ENCODE assay signal across 10 cellular contexts in genomic region chr4:68904786-68905185, GRCh38. TPM values are rescaled to one million over a fixed set of nuclear protein-coding genes. Genes with fewer than 3 reads are reported as not detected.
DNase-seq lines count a peak whose midpoint lies in the region; ATAC-seq, FAIRE-seq and TF ChIP-seq lines count a peak whose summit lies in the region.
"Had no signal": no experiment of that assay in that cellular context is flagged by ENCODE, and none has a peak within 500 bp of the region (broad histone marks: within the 10 kb centered on the region; RNA-seq: fewer than 3 reads in every experiment).

No MANE protein-coding gene starts in this region.

- H3K9me3 ChIP-seq in A549 (no peaks in the 10 kb centered on the region), aorta (ENCODE audit: control insufficient read depth, low read length) (peaks cover 1% of the 10 kb centered on the region)

- CTCF ChIA-PET in A549 (lab: Yijun Ruan, JAX) = no interaction called here

- WGBS in A549 (ENCODE audit: missing lambda C conversion rate) = 77% methylated on average over 6 of the region's 6 CpGs
- 71 to 77% methylated on average over 6 of the region's 6 CpGs for WGBS in aorta, 2 donors

- H3K27ac ChIP-seq in A549 = peak overlapping the region; percentile 48 to 86; a peak in 5 of 6 replicates
- no peak overlapping the region for H3K27ac ChIP-seq in foreskin keratinocyte
- H3K27ac ChIP-seq in aorta (ENCODE audit: low read depth in 1 of 2, low read length in 2 of 2) = no peak overlapping the region

- TF ChIP-seq EP300 in A549 (IDR thresholded peaks at IDR 0.05) = no peak

- H3K4me1 ChIP-seq in A549 (peaks cover 36% of the 10 kb centered on the region), foreskin keratinocyte (peaks cover 4% of the 10 kb centered on the region), aorta (ENCODE audit: control insufficient read depth in 1 of 2, insufficient read depth in 2 of 2, low read length in 2 of 2) (no peaks in the 10 kb centered on the region)

- DNase-seq in A549 (ENCODE audit: low read depth in 1 of 2, low spot score in 1 of 2) (no peak), NCI-H2029 treated with DMSO at 0.1 percent for 48 hours (lab: John Stamatoyannopoulos, UW) (peak; percentile 24), foreskin keratinocyte (peak in 1 of 2 donors; percentile 11), AG20443 (ENCODE audit: low spot score) (no peak), aorta (no peak), hepatic stellate cell (ENCODE audit: low spot score) (no peak), posterior cingulate gyrus (no peak)

- ATAC-seq in A549 (peak in 1 of 2 experiments; percentile 55; a peak in 2 of 6 replicates), GM19467 (IDR thresholded peaks at IDR 0.05; ENCODE audit: unreplicated experiment) (peak; percentile 73), foreskin keratinocyte (peak; percentile 42), aorta (ENCODE audit: low FRiP score) (no peak)

- no peak for FAIRE-seq in A549 (lab: Jason Lieb, UNC)

- no peak overlapping the region for H3K4me3 ChIP-seq in A549
- H3K4me3 ChIP-seq in aorta (ENCODE audit: low read length in 2 of 2) = no peak overlapping the region
- H3K4me3 ChIP-seq: lung had no signal

- no peaks in the 10 kb centered on the region for H3K27me3 ChIP-seq in foreskin keratinocyte
- H3K27me3 ChIP-seq in aorta (ENCODE audit: control insufficient read depth in 1 of 2, insufficient read depth in 2 of 2, low read length in 1 of 2) = no peaks in the 10 kb centered on the region

- POLR2A ChIA-PET in A549 (lab: Yijun Ruan, JAX) = no interaction called here

- TF ChIP-seq CTCF in A549 (IDR thresholded peaks at IDR 0.05) (no peak), foreskin keratinocyte (conservative IDR thresholded peaks at IDR 0.05) (peak; percentile 39)

- H3K4me2 ChIP-seq in A549 = no peak overlapping the region

- no peaks in the 10 kb centered on the region for H3K36me3 ChIP-seq in aorta (ENCODE audit: control insufficient read depth in 1 of 2, insufficient read depth in 2 of 2, low read length in 1 of 2)

- peak in 1 of 2 experiments; percentile 17; a peak in 1 of 5 replicates for TF ChIP-seq RAD21 in A549 (conservative IDR thresholded peaks at IDR 0.05 in 1 of 2, IDR thresholded peaks at IDR 0.05 in 1 of 2)

- no peak for TF ChIP-seq POLR2A in A549 (IDR thresholded peaks at IDR 0.05; ENCODE audit: low read length)

- intact Hi-C loops in aorta (cut with DNase I) = no loop called here
- intact Hi-C loops in posterior cingulate gyrus (cut with DNase I) = no loop called here

TF ChIP-seq in A549, 52 proteins besides CTCF, POLR2A, EP300 and RAD21:
- no peak for TF ChIP-seq FOSL2 (IDR thresholded peaks at IDR 0.05)
- no peak for TF ChIP-seq FOSL2 (CRISPR knock-in tag; IDR thresholded peaks at IDR 0.05)
- no peak for TF ChIP-seq JUN (IDR thresholded peaks at IDR 0.05)
- TF ChIP-seq CBX8 (IDR thresholded peaks at IDR 0.05) = no peak
- no peak for TF ChIP-seq E2F6 (IDR thresholded peaks at IDR 0.05; ENCODE audit: borderline replicate concordance, low read depth)
- no peak for TF ChIP-seq TP53 (CRISPR knock-in tag; IDR thresholded peaks at IDR 0.05)
- TF ChIP-seq MAFK (IDR thresholded peaks at IDR 0.05; ENCODE audit: partially characterized antibody) = no peak
- TF ChIP-seq NPAS2 (CRISPR knock-in tag; IDR thresholded peaks at IDR 0.05; ENCODE audit: borderline replicate concordance) = no peak
- TF ChIP-seq SMC3 (IDR thresholded peaks at IDR 0.05) = no peak
- no peak for TF ChIP-seq BCL3 (IDR thresholded peaks at IDR 0.05)
- no peak for TF ChIP-seq HOXB13 (CRISPR knock-in tag; IDR thresholded peaks at IDR 0.05; ENCODE audit: low read depth)
- TF ChIP-seq NFE2L2 (conservative IDR thresholded peaks at IDR 0.05; ENCODE audit: low read length) = no peak
- no peak for TF ChIP-seq HMGXB4 (CRISPR knock-in tag; IDR thresholded peaks at IDR 0.05; ENCODE audit: borderline replicate concordance)
- TF ChIP-seq JUNB (IDR thresholded peaks at IDR 0.05) = no peak
- TF ChIP-seq TFCP2L1 (CRISPR knock-in tag; IDR thresholded peaks at IDR 0.05) = no peak
- no peak for TF ChIP-seq FOXS1 (CRISPR knock-in tag; IDR thresholded peaks at IDR 0.05)
- TF ChIP-seq KDM5A (IDR thresholded peaks at IDR 0.05) = no peak
- no peak for TF ChIP-seq PBX3 (IDR thresholded peaks at IDR 0.05)
- TF ChIP-seq ESRRA (IDR thresholded peaks at IDR 0.05; ENCODE audit: borderline replicate concordance, low read length) = no peak

RNA-seq across cellular contexts. Expression of gene UGT2A3, which starts 46.8 kb away (rescaled TPM):
- polyA plus RNA-seq in A549 (2011; rRNA removed) (0.56 and 0.59 TPM in 2 replicates), A549 (2017; fragmentation: RNase III; extraction: RNeasy Plus Mini Kit Qiagen cat#74134 plus additional on column Dnase treatment) (0.24 to 0.37 TPM (median 0.25 TPM) in 3 replicates), foreskin keratinocyte (not detected in 2 replicates), aorta (10 to 100 TPM in 1 of 2 donors, not detected in 1; 13.5 TPM)
- polyA plus RNA-seq in A549 (2012; cell fraction: cytosol; rRNA removed) = 0.04 TPM in 2 replicates
- 0.02 and 0.05 TPM in 2 replicates for polyA plus RNA-seq in A549 (2012; cell fraction: nucleus; rRNA removed)
- 0.10 and 0.29 TPM in 2 replicates for polyA minus RNA-seq in A549 (2011; rRNA and poly(A)+ RNA removed)
- total RNA-seq in foreskin keratinocyte (not detected in 2 replicates), aorta (not detected)
- total RNA-seq: subcutaneous adipose tissue had no signal
- polyA plus RNA-seq: lung had no signal

Comparison
In these comparisons a context has a peak if more than half of its experiments do, and no peak if none do; other contexts are left out.
1. H3K27ac ChIP-seq: peak in A549 (2 of 2); none in foreskin keratinocyte (single experiment) and aorta (0 of 2).